Comparison of ENCODE assay signal across 1 cellular context in the genomic region with DNA sequence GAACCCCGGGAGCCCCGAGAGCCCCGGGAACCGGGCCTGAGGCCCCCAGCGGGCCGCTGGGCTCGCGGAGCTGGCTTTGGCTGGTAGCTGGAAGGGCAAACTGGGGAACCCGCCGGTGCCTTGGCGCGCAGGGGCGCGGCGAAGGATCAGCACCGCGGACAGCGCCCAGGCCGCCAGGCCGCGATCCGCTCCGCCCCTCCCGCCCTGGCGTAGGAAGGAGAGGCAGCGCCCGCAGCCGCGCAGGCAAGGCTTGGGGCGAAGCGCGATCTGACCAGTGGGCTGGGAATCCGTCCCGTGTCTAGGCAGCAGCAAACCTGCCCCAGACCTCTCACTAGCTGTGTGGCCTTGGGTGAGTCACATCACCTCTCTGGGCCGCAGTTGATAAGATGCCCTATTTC.
TF ChIP-seq lines count a peak whose summit lies in the region.

No MANE protein-coding gene starts in this region.

TF ChIP-seq in HepG2, 621 proteins besides CTCF, POLR2A, EP300 and RAD21 (continued from another document and continues in another):
- TF ChIP-seq GMEB1 (CRISPR knock-in tag; IDR thresholded peaks at IDR 0.05; ENCODE audit: borderline replicate concordance) = peak; percentile 63; the same call in 1 of the 2 replicates
- peak; percentile 55; the same call in 1 of the 2 replicates for TF ChIP-seq ZNF143 (CRISPR knock-in tag; IDR thresholded peaks at IDR 0.05)
- peak; percentile 97 for TF ChIP-seq ETS1 (CRISPR knock-in tag; IDR thresholded peaks at IDR 0.05)
- TF ChIP-seq ZNF33A (CRISPR knock-in tag; IDR thresholded peaks at IDR 0.05; ENCODE audit: borderline replicate concordance) = peak; percentile 70; the same call in 1 of the 2 replicates
- TF ChIP-seq, protein P1, sequence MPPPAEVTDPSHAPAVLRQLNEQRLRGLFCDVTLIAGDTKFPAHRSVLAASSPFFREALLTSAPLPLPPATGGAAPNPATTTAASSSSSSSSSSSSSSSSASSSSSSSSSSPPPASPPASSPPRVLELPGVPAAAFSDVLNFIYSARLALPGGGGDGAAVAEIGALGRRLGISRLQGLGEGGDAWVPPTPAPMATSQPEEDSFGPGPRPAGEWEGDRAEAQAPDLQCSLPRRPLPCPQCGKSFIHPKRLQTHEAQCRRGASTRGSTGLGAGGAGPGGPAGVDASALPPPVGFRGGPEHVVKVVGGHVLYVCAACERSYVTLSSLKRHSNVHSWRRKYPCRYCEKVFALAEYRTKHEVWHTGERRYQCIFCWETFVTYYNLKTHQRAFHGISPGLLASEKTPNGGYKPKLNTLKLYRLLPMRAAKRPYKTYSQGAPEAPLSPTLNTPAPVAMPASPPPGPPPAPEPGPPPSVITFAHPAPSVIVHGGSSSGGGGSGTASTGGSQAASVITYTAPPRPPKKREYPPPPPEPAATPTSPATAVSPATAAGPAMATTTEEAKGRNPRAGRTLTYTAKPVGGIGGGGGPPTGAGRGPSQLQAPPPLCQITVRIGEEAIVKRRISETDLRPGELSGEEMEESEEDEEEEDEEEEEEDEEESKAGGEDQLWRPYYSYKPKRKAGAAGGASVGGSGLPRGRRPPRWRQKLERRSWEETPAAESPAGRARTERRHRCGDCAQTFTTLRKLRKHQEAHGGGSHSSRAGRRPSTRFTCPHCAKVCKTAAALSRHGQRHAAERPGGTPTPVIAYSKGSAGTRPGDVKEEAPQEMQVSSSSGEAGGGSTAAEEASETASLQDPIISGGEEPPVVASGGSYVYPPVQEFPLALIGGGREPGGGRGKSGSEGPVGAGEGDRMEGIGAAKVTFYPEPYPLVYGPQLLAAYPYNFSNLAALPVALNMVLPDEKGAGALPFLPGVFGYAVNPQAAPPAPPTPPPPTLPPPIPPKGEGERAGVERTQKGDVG (CRISPR knock-in tag; IDR thresholded peaks at IDR 0.05; ENCODE audit: borderline replicate concordance) = peak; percentile 59; the same call in 1 of the 2 replicates
- peak; percentile 95; the same call in 1 of the 2 replicates for TF ChIP-seq IRX3 (CRISPR knock-in tag; IDR thresholded peaks at IDR 0.05; ENCODE audit: borderline replicate concordance, low read depth)
- peak; percentile 48; the same call in 1 of the 2 replicates for TF ChIP-seq MEF2D (CRISPR knock-in tag; IDR thresholded peaks at IDR 0.05)
- peak; percentile 90 for TF ChIP-seq KDM2A (CRISPR knock-in tag; IDR thresholded peaks at IDR 0.05; ENCODE audit: borderline replicate concordance, low read depth)
- TF ChIP-seq TCF7L2 (IDR thresholded peaks at IDR 0.05; ENCODE audit: low read depth, low read length) = no peak
- no peak for TF ChIP-seq SMAD1 (CRISPR knock-in tag; IDR thresholded peaks at IDR 0.05; ENCODE audit: borderline replicate concordance, low read depth)
- peak; percentile 64; the same call in 1 of the 2 replicates for TF ChIP-seq ZNF276 (CRISPR knock-in tag; IDR thresholded peaks at IDR 0.05; ENCODE audit: low read depth)
- TF ChIP-seq HHEX (CRISPR knock-in tag; IDR thresholded peaks at IDR 0.05) = no peak
- TF ChIP-seq ZNF234 (CRISPR knock-in tag; conservative IDR thresholded peaks at IDR 0.05) = peak; percentile 94; the same call in 1 of the 2 replicates
- TF ChIP-seq ZC3H4 (CRISPR knock-in tag; IDR thresholded peaks at IDR 0.05; ENCODE audit: borderline replicate concordance) = no peak
- no peak for TF ChIP-seq SRSF9 (IDR thresholded peaks at IDR 0.05; ENCODE audit: borderline replicate concordance, insufficient read depth, low read depth, low read length, poor library complexity, severe bottlenecking)
- peak; percentile 91 for TF ChIP-seq ZNF709 (CRISPR knock-in tag; IDR thresholded peaks at IDR 0.05)
- TF ChIP-seq, protein P2, sequence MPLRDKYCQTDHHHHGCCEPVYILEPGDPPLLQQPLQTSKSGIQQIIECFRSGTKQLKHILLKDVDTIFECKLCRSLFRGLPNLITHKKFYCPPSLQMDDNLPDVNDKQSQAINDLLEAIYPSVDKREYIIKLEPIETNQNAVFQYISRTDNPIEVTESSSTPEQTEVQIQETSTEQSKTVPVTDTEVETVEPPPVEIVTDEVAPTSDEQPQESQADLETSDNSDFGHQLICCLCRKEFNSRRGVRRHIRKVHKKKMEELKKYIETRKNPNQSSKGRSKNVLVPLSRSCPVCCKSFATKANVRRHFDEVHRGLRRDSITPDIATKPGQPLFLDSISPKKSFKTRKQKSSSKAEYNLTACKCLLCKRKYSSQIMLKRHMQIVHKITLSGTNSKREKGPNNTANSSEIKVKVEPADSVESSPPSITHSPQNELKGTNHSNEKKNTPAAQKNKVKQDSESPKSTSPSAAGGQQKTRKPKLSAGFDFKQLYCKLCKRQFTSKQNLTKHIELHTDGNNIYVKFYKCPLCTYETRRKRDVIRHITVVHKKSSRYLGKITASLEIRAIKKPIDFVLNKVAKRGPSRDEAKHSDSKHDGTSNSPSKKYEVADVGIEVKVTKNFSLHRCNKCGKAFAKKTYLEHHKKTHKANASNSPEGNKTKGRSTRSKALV (CRISPR knock-in tag; IDR thresholded peaks at IDR 0.05) = peak; percentile 98
- no peak for TF ChIP-seq KDM6A (CRISPR knock-in tag; IDR thresholded peaks at IDR 0.05; ENCODE audit: low read depth)
- no peak for TF ChIP-seq ZNF550 (CRISPR knock-in tag; IDR thresholded peaks at IDR 0.05; ENCODE audit: borderline replicate concordance)
- no peak for TF ChIP-seq NR2F1 (CRISPR knock-in tag; IDR thresholded peaks at IDR 0.05)
- TF ChIP-seq ZFP36L2 (CRISPR knock-in tag; IDR thresholded peaks at IDR 0.05) = peak; percentile 96
- peak; percentile 98; the same call in 1 of the 2 replicates for TF ChIP-seq E2F2 (CRISPR knock-in tag; IDR thresholded peaks at IDR 0.05; ENCODE audit: borderline replicate concordance)
- TF ChIP-seq NFE2L1 (CRISPR knock-in tag; IDR thresholded peaks at IDR 0.05; ENCODE audit: borderline replicate concordance) = no peak
- peak; percentile 61; the same call in 1 of the 2 replicates for TF ChIP-seq ZNF644 (CRISPR knock-in tag; IDR thresholded peaks at IDR 0.05; ENCODE audit: low read depth)
- TF ChIP-seq THAP9 (CRISPR knock-in tag; IDR thresholded peaks at IDR 0.05; ENCODE audit: borderline replicate concordance) = peak; percentile 50; the same call in 1 of the 2 replicates
- TF ChIP-seq SMARCE1 (IDR thresholded peaks at IDR 0.05; ENCODE audit: borderline replicate concordance) = no peak
- TF ChIP-seq PAXIP1 (CRISPR knock-in tag; conservative IDR thresholded peaks at IDR 0.05) = 0 out of 2 replicates have a peak, but pooled peaks have one; percentile 26
- no peak for TF ChIP-seq ZSCAN30 (CRISPR knock-in tag; IDR thresholded peaks at IDR 0.05)
- TF ChIP-seq KDM5A (IDR thresholded peaks at IDR 0.05; ENCODE audit: borderline replicate concordance, low read length) = no peak
- TF ChIP-seq ZNF557 (CRISPR knock-in tag; IDR thresholded peaks at IDR 0.05) = peak; percentile 97
- TF ChIP-seq CHD2 (IDR thresholded peaks at IDR 0.05; ENCODE audit: low read depth, low read length) = no peak
- no peak for TF ChIP-seq MBD4 (IDR thresholded peaks at IDR 0.05; ENCODE audit: borderline replicate concordance, low read length)
- no peak for TF ChIP-seq ZBTB21 (CRISPR knock-in tag; IDR thresholded peaks at IDR 0.05)
